ENCODE assay signal across 2 cellular contexts in genomic region chr7:16660702-16661464, GRCh38.
TF ChIP-seq lines count a peak whose summit lies in the region.

No MANE protein-coding gene starts in this region.

TF ChIP-seq in GM23338, 12 proteins besides CTCF, POLR2A, EP300 and RAD21 (continued from another document):
- TF ChIP-seq REST (IDR thresholded peaks at IDR 0.05; ENCODE audit: unreplicated experiment) (no peak), JUNB (IDR thresholded peaks at IDR 0.05; ENCODE audit: unreplicated experiment) (no peak), ETS1 (IDR thresholded peaks at IDR 0.05) (no peak), CREB1 (CRISPR knock-in tag; IDR thresholded peaks at IDR 0.05; ENCODE audit: low read depth) (no peak), ZNF114 (CRISPR knock-in tag; IDR thresholded peaks at IDR 0.05) (no peak), ZNF331 (CRISPR knock-in tag; IDR thresholded peaks at IDR 0.05; ENCODE audit: low read depth) (no peak), STAT1 (IDR thresholded peaks at IDR 0.05; ENCODE audit: unreplicated experiment) (no peak), ZNF462 (CRISPR knock-in tag; IDR thresholded peaks at IDR 0.05) (no peak), POLR2AphosphoS5 (IDR thresholded peaks at IDR 0.05; ENCODE audit: low read depth) (no peak)

TF ChIP-seq in endothelial cell of umbilical vein, 7 proteins besides CTCF, POLR2A, EP300 and RAD21:
- TF ChIP-seq EZH2 (IDR thresholded peaks at IDR 0.05; ENCODE audit: borderline replicate concordance, low read depth, low read length, severe bottlenecking) (no peak), FOS (IDR thresholded peaks at IDR 0.05; ENCODE audit: borderline replicate concordance, insufficient read depth, low read length) (peak; percentile 64), POLR2AphosphoS5 (IDR thresholded peaks at IDR 0.05; ENCODE audit: insufficient read depth, low read depth, low read length) (no peak), JUN (IDR thresholded peaks at IDR 0.05; ENCODE audit: borderline replicate concordance, insufficient read depth, insufficient read length, low read depth) (peak; percentile 93), MYC (IDR thresholded peaks at IDR 0.05; ENCODE audit: low read depth, low read length) (no peak)
